Comparison of ENCODE assay signal across 23 cellular contexts in the genomic region with DNA sequence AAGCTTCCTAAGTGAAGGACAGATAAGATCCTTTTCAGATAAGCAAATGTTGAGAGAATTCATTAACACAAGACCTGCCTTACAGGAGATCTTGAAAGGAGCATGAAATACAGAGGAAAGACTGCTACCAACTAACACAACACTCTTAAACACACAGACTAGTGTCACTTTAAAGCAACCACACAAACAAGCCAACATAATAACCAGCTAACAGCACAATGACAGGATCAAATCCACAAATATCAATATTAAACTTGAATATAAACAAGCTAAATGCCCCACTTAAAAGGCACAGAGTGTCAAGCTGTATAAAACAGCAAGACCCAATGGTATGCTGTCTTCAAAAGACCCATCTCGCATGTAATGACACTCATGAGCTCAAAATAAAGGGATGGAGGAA.
"Had no signal": no experiment of that assay in that cellular context is flagged by ENCODE, and none has a peak within 500 bp of the region (broad histone marks: within the 10 kb centered on the region; RNA-seq: fewer than 3 reads in every experiment).

No MANE protein-coding gene starts in this region.

- H3K4me3 ChIP-seq: colonic mucosa, coronary artery, dorsolateral prefrontal cortex, esophagus muscularis mucosa, esophagus squamous epithelium, gastrocnemius medialis, gastroesophageal sphincter, heart left ventricle, heart right ventricle had no signal

- H3K9me3 ChIP-seq: colonic mucosa had no signal

- H3K4me1 ChIP-seq: colonic mucosa, esophagus muscularis mucosa, esophagus squamous epithelium, foreskin keratinocyte, gastrocnemius medialis, gastroesophageal sphincter, heart left ventricle, heart right ventricle had no signal

- H3K36me3 ChIP-seq: colonic mucosa, esophagus muscularis mucosa, esophagus squamous epithelium, gastrocnemius medialis, gastroesophageal sphincter, heart left ventricle, heart right ventricle had no signal

- H3K27ac ChIP-seq: colonic mucosa, coronary artery, dorsolateral prefrontal cortex, epithelial cell of prostate, esophagus muscularis mucosa, esophagus squamous epithelium, foreskin keratinocyte, gastrocnemius medialis, gastroesophageal sphincter, heart left ventricle, heart right ventricle had no signal

- DNase-seq: colonic mucosa; cortex of kidney; dermis blood vessel endothelial cell; dorsolateral prefrontal cortex; effector CD4-positive, alpha-beta T cell; effector CD8-positive, alpha-beta T cell; effector memory CD4-positive, alpha-beta T cell; effector memory CD8-positive, alpha-beta T cell; endodermal cell; erythroblast; esophagus squamous epithelium; foreskin fibroblast; foreskin keratinocyte; foreskin melanocyte; gastrocnemius medialis; glutamatergic neuron; head of caudate nucleus; heart left ventricle; heart right ventricle had no signal
